Comparison of ENCODE assay signal across 8 cellular contexts in the genomic region with DNA sequence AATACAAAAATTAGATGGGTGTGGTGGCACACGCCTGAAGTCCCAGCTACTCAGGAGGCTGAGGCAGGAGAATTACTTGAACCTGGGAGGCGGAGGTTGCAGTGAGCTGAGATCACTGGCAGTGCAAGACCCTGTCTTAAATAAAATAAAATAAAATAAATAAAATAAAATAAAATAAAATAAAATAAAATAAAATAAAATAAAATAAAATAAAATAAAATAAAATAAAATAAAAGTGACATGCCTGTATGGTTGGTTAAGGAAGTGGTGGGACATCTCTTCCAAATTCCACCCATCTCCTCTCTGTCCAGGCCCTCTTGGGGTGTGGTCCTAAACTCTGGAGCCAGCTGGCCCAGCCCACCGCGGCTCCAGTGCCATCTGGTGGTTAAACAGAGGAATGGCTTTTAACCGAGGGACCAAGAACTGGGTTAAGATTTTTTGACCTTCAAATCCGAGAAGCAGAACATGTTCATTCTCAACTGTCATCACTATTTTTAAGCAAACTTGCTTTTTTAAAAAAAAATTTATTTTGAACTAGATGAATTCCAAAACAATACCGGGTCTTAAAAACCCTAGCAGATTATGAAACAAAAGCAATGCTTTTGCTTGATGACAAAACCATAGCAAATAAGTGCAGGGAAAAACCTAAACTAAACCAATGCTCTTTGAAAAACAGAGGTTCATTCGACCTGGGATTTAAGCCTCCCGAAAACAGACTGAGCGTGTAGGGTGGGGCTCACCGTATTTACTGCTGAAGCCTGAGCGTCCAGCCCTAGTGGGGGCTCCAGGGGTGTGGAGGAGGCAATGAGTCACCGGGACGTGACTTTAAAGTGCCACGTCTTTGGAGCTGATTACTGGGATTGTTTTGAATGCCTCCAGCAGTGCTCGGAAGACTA.
DNase-seq lines count a peak whose midpoint lies in the region; ATAC-seq and TF ChIP-seq lines count a peak whose summit lies in the region.

No MANE protein-coding gene starts in this region.

- no peaks in the 10 kb centered on the region for H3K36me3 ChIP-seq in cardiac muscle cell

- H3K27me3 ChIP-seq in cardiac muscle cell, result no peaks in the 10 kb centered on the region

- TF ChIP-seq CTCF in cardiac muscle cell (IDR thresholded peaks at IDR 0.05; ENCODE audit: low read depth, low read length) (peak; percentile 83), omental fat pad (IDR thresholded peaks at IDR 0.05) (no peak)

- no peaks in the 10 kb centered on the region for H3K4me1 ChIP-seq in cardiac muscle cell (ENCODE audit: low read depth)

- H3K27ac ChIP-seq in cardiac muscle cell, result no peak overlapping the region

- no peaks in the 10 kb centered on the region for H3K9me3 ChIP-seq in cardiac muscle cell (ENCODE audit: low read depth)

- H3K4me3 ChIP-seq in cardiac muscle cell, result no peak overlapping the region
- H3K4me3 ChIP-seq in skeletal muscle cell (ENCODE audit: low read depth, low read length), result peak overlapping the region; percentile 6

- ATAC-seq in HG02938 (IDR thresholded peaks at IDR 0.05; ENCODE audit: unreplicated experiment), result peak; percentile 72
- no peak for ATAC-seq in omental fat pad (ENCODE audit: low FRiP score)

- DNase-seq in SIG-M5 treated with dmso at 0.1 percent for 504 hours (lab: John Stamatoyannopoulos, UW; ENCODE audit: unreplicated experiment), result peak; percentile 57
- no peak for DNase-seq in SIG-M5 (lab: John Stamatoyannopoulos, UW)
- peak; percentile 24 for DNase-seq in NOMO-1 treated with dmso at 0.1 percent for 144 hours (lab: John Stamatoyannopoulos, UW; ENCODE audit: unreplicated experiment)
- DNase-seq in activated effector memory CD4-positive, alpha-beta T cell treated with anti-CD3 and anti-CD28 coated beads, Interleukin-2, amount 50 U/mL, for 16 hours, result peak; percentile 78
- peak; percentile 59 to 73 for DNase-seq in cardiac muscle cell (ENCODE audit: low read depth in 1 of 2, low spot score in 1 of 2)
- no peak for DNase-seq in skeletal muscle cell (ENCODE audit: low read depth)
- DNase-seq in omental fat pad (ENCODE audit: low spot score), result no peak

Comparison
In these comparisons a context has a peak if more than half of its experiments do, and no peak if none do; other contexts are left out.
1. DNase-seq: peak in SIG-M5 treated with dmso at 0.1 percent for 504 hours (single experiment), NOMO-1 treated with dmso at 0.1 percent for 144 hours (single experiment), activated effector memory CD4-positive, alpha-beta T cell treated with anti-CD3 and anti-CD28 coated beads, Interleukin-2, amount 50 U/mL, for 16 hours (single experiment) and cardiac muscle cell (2 of 2); none in SIG-M5 (single experiment), skeletal muscle cell (single experiment) and omental fat pad (single experiment).